ENCODE assay signal across 9 cellular contexts in the genomic region with DNA sequence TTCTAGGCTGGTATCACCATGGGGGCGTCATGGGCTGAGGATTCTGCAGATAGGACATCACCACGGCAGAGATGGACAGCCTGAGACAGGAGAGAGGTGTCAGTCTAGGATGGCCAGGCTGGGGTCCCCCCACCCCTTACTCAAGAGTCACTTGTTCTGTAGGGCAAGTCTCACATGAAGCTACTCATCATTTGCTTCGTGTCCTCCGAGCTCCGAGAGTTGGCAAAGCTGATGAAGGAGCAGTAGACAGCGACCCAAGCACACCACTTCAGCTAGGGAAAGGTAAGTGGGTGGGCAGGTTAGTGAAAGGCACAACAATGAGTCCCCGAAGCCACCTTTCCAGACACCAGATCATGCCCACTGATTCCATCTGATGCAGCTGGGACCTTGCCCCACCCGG. TPM values are rescaled to one million over a fixed set of nuclear protein-coding genes. Genes with fewer than 3 reads are reported as not detected.
DNase-seq lines count a peak whose midpoint lies in the region; ATAC-seq, FAIRE-seq and TF ChIP-seq lines count a peak whose summit lies in the region.
"Had no signal": no experiment of that assay in that cellular context is flagged by ENCODE, and none has a peak within 500 bp of the region (broad histone marks: within the 10 kb centered on the region; RNA-seq: fewer than 3 reads in every experiment).

No MANE protein-coding gene starts in this region.

- intact Hi-C loops in gastrocnemius medialis (cut with DNase I; ENCODE audit: low total_unique reads), result loop anchor here (2.0 to 5.0 kb wide), 4 partner anchors 58 to 871 kb away; a partner anchor contains a TSS

- peak overlapping the region; percentile 94 for H3K27ac ChIP-seq in VCaP
- peak overlapping the region; percentile 95 to 99 (median 98) for H3K27ac ChIP-seq in gastrocnemius medialis

- DNase-seq in fibroblast of villous mesenchyme (ENCODE audit: low read depth), result no peak
- DNase-seq in gastrocnemius medialis, result no peak
- DNase-seq in GM19239 (ENCODE audit: insufficient read length, low spot score), result no peak
- no peak for DNase-seq in NCI-H1417 treated with DMSO at 0.1 percent for 48 hours (lab: John Stamatoyannopoulos, UW)
- DNase-seq: SIG-M5 had no signal

- H3K36me3 ChIP-seq in gastrocnemius medialis, result peaks cover 0 to 38% of the 10 kb centered on the region in 2 donors

- in situ Hi-C loops in gastrocnemius medialis (cut with MboI; ENCODE audit: low sequenced_read_pairs in 4 of 4), result no loop called here

- H3K27me3 ChIP-seq in gastrocnemius medialis, result no peaks in the 10 kb centered on the region

- ATAC-seq in gastrocnemius medialis (no peak), HG03159 (IDR thresholded peaks at IDR 0.05; ENCODE audit: unreplicated experiment) (no peak), GM21367 (IDR thresholded peaks at IDR 0.05; ENCODE audit: unreplicated experiment) (no peak)

- H3K4me1 ChIP-seq in gastrocnemius medialis, result peaks cover 33 to 36% of the 10 kb centered on the region in 2 donors

- TF ChIP-seq CTCF in GM12875 (IDR thresholded peaks at IDR 0.05; ENCODE audit: borderline replicate concordance, insufficient read depth, low read depth, low read length), result no peak
- TF ChIP-seq CTCF in VCaP (conservative IDR thresholded peaks at IDR 0.05), result no peak
- TF ChIP-seq CTCF in fibroblast of villous mesenchyme (IDR thresholded peaks at IDR 0.05; ENCODE audit: insufficient read depth, low read depth, low read length), result no peak
- TF ChIP-seq CTCF in gastrocnemius medialis (IDR thresholded peaks at IDR 0.05 in 4 of 5, conservative IDR thresholded peaks at IDR 0.05 in 1 of 5), result no peak

- no peak for TF ChIP-seq POLR2A in gastrocnemius medialis (IDR thresholded peaks at IDR 0.05)

- FAIRE-seq in GM19239 (lab: Jason Lieb, UNC), result no peak

- H3K9me3 ChIP-seq in gastrocnemius medialis, result no peaks in the 10 kb centered on the region

- H3K4me3 ChIP-seq in GM12875 (ENCODE audit: low read depth, low read length) (peak overlapping the region; percentile 85), fibroblast of villous mesenchyme (ENCODE audit: low read depth, low read length) (peak overlapping the region; percentile 89), gastrocnemius medialis (peak overlapping the region; percentile 79 to 99 (median 94))

RNA-seq across cellular contexts. Expression of a gene that starts 1.7 kb away (rescaled TPM):
- total RNA-seq in fibroblast of villous mesenchyme (6.8 and 7.3 TPM in 2 replicates), gastrocnemius medialis (1 to 10 TPM; 2.2 to 8.4 (median 3.7) TPM)

RNA-seq across cellular contexts. Expression of a gene that starts 1.8 kb away (rescaled TPM):
- total RNA-seq in fibroblast of villous mesenchyme (22.9 and 25.8 TPM in 2 replicates), gastrocnemius medialis (10 to 100 TPM; 18.0 to 34.2 (median 29.3) TPM)

RNA-seq across cellular contexts. Expression of a gene that starts 13.3 kb away (rescaled TPM):
- total RNA-seq in fibroblast of villous mesenchyme (45.7 and 50.1 TPM in 2 replicates), gastrocnemius medialis (100 to 1,000 TPM; 115 to 184 (median 127) TPM)

RNA-seq across cellular contexts. Expression of a gene that starts 19.5 kb away (rescaled TPM):
- total RNA-seq in fibroblast of villous mesenchyme (not detected in 2 replicates), gastrocnemius medialis (not detected)

RNA-seq across cellular contexts. Expression of a gene that starts 28.1 kb away (rescaled TPM):
- total RNA-seq in fibroblast of villous mesenchyme (7.3 and 15.1 TPM in 2 replicates), gastrocnemius medialis (1 to 10 TPM; 2.5 to 5.8 (median 3.3) TPM)
